Comparison of ENCODE assay signal across 8 cellular contexts in the genomic region with DNA sequence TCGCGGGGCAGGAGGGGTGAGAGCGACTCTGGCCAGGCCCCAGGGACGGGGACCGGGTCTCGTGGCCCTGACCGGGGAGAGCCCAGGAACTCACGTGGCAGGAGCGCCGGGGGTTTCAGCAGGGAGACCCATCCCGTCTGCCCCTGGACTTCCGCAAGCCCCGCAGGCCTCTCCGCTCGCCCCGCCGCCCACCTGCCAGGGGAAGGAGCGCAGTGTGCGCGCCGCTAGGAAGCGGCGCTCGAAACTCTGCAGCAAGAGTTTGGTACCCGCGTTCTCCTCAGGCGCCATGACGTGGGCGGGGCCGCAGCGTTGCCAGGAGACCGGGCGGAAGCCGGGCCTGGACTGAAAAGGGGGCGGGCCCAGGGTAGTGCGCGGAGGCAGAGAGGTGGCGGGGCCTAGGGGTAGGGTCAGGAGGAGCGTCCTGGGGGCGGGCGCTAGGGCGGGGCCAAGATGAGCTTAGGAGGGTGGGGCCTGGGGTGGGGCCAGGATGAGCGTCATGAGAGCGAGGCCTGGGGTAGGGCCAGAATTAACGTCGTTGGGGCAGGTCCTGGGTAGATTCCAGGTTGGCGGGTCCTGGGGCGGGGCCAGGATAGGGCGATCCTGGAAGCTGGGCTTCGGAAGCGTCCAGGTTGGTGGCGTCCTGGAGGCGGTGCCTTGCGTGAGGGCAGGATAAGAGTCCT. TPM values are rescaled to one million over a fixed set of nuclear protein-coding genes. Genes with fewer than 3 reads are reported as not detected.
DNase-seq lines count a peak whose midpoint lies in the region; ATAC-seq and TF ChIP-seq lines count a peak whose summit lies in the region.

No MANE protein-coding gene starts in this region.

- TF ChIP-seq CTCF in OCI-LY3 (IDR thresholded peaks at IDR 0.05; ENCODE audit: low read depth, low read length) (no peak), epithelial cell of esophagus (IDR thresholded peaks at IDR 0.05; ENCODE audit: insufficient read depth, low read depth, low read length, missing control alignments) (no peak), mucosa of descending colon (IDR thresholded peaks at IDR 0.05) (no peak)

- H3K9me3 ChIP-seq in OCI-LY3 (ENCODE audit: insufficient read depth, low read length) = no peaks in the 10 kb centered on the region
- no peaks in the 10 kb centered on the region for H3K9me3 ChIP-seq in mucosa of descending colon

- H3K4me1 ChIP-seq in OCI-LY3 (ENCODE audit: low read length) (no peaks in the 10 kb centered on the region), mucosa of descending colon (ENCODE audit: low read depth) (no peaks in the 10 kb centered on the region)

- H3K36me3 ChIP-seq in OCI-LY3 (replicated peaks; ENCODE audit: low read depth, low read length) (no peaks in the 10 kb centered on the region), mucosa of descending colon (ENCODE audit: low read depth) (no peaks in the 10 kb centered on the region)

- intact Hi-C loops in mucosa of descending colon (cut with DNase I, micrococcal nuclease) = no loop called here

- H3K27me3 ChIP-seq in OCI-LY3 (ENCODE audit: low read depth, low read length) = no peaks in the 10 kb centered on the region

- no peaks in the 10 kb centered on the region for H4K20me1 ChIP-seq in OCI-LY3 (ENCODE audit: insufficient read depth, low read length)

- peak; percentile 100 for DNase-seq in DMS 273 (lab: John Stamatoyannopoulos, UW; ENCODE audit: unreplicated experiment)
- peak; percentile 72 for DNase-seq in HuH-7.5 (ENCODE audit: low spot score)
- peak; percentile 99 for DNase-seq in activated T-cell treated with anti-CD3 and anti-CD28 coated beads for 4 hours
- DNase-seq in epithelial cell of esophagus (ENCODE audit: low read depth) = peak; percentile 99
- peak; percentile 99 to 100 (median 99) for DNase-seq in mucosa of descending colon
- DNase-seq in stimulated activated CD8-positive, alpha-beta memory T cell treated with anti-CD3 and anti-CD28 coated beads, Interleukin-4, amount 100 ng/mL, for 1 hour (ENCODE audit: low read depth in 2 of 2, low spot score in 1 of 2) = peak; percentile 95 to 99

- H3K4me2 ChIP-seq in OCI-LY3 (ENCODE audit: low read length) = peak overlapping the region; percentile 64

- no peak overlapping the region for H2AFZ ChIP-seq in OCI-LY3 (ENCODE audit: low read depth, low read length)

- peaks cover 15% of the 10 kb centered on the region for H3K79me2 ChIP-seq in OCI-LY3 (ENCODE audit: low read length)

- peak overlapping the region; percentile 79 for H3K9ac ChIP-seq in OCI-LY3 (ENCODE audit: low read length)

- ATAC-seq in GM21528 (IDR thresholded peaks at IDR 0.05; ENCODE audit: low FRiP score, unreplicated experiment) (peak; percentile 100), mucosa of descending colon (peak; percentile 100)

- H3K4me3 ChIP-seq in OCI-LY3 (ENCODE audit: low read length) (peak overlapping the region; percentile 85), epithelial cell of esophagus (ENCODE audit: low read length) (peak overlapping the region; percentile 68), mucosa of descending colon (peak overlapping the region; percentile 42)

- peak overlapping the region; percentile 57 for H3K27ac ChIP-seq in OCI-LY3 (ENCODE audit: low read length)

RNA-seq across cellular contexts. Expression of a gene that starts 29.7 kb away (rescaled TPM):
- total RNA-seq in mucosa of descending colon = 1 to 10 TPM; 1.1 to 2.5 (median 2.5) TPM

Comparison
In these comparisons a context has a peak if more than half of its experiments do, and no peak if none do; other contexts are left out.
1. Peak in every context shown above with its lines: DNase-seq, ATAC-seq, H3K4me3 ChIP-seq and H3K27ac ChIP-seq.